16 cellular contexts compared by ENCODE assay signal in genomic region chr1:234168061-234168724, GRCh38.
DNase-seq lines count a peak whose midpoint lies in the region; ATAC-seq and TF ChIP-seq lines count a peak whose summit lies in the region.
"Had no signal": no experiment of that assay in that cellular context is flagged by ENCODE, and none has a peak within 500 bp of the region (broad histone marks: within the 10 kb centered on the region; RNA-seq: fewer than 3 reads in every experiment).

No MANE protein-coding gene starts in this region.

- H3F3A ChIP-seq in smooth muscle cell (ENCODE audit: low read depth) = no peaks in the 10 kb centered on the region

- peaks cover 39% of the 10 kb centered on the region for H3K36me3 Mint-ChIP-seq in activated naive CD8-positive, alpha-beta T cell treated with anti-CD3 and anti-CD28 coated beads, Interleukin-2, amount 10 ng/mL, durations not matched to agents 7 days and 5 days
- no peaks in the 10 kb centered on the region for H3K36me3 Mint-ChIP-seq in activated naive CD8-positive, alpha-beta T cell treated with anti-CD3 and anti-CD28 coated beads, Interleukin-2, amount 50 U/mL, for 24 hours (ENCODE audit: low read depth)
- peaks cover 24% of the 10 kb centered on the region for H3K36me3 Mint-ChIP-seq in activated naive CD4-positive, alpha-beta T cell treated with anti-CD3 and anti-CD28 coated beads, Interleukin-2, amount 10 ng/mL, durations not matched to agents 7 days and 5 days
- H3K36me3 Mint-ChIP-seq: CD4-positive, alpha-beta memory T cell had no signal

- POLR2A ChIA-PET in activated naive CD8-positive, alpha-beta T cell treated with anti-CD3 and anti-CD28 coated beads, Interleukin-2, amount 10 ng/mL, durations not matched to agents 7 days and 5 days (lab: Charles Lee) = no interaction called here

- WGBS in psoas muscle, 3 donors = 52 to 55% (median 52%) methylated on average over 7 of the region's 7 CpGs
- WGBS in smooth muscle cell (ENCODE audit: low lambda C conversion rate) = 96% methylated on average over 7 of the region's 7 CpGs

- TF ChIP-seq CTCF in coronary artery (IDR thresholded peaks at IDR 0.05) (no peak), psoas muscle (IDR thresholded peaks at IDR 0.05) (no peak), smooth muscle cell (IDR thresholded peaks at IDR 0.05; ENCODE audit: borderline replicate concordance, insufficient read depth, poor library complexity, severe bottlenecking) (no peak)

- no peak for ATAC-seq in activated naive CD8-positive, alpha-beta T cell treated with anti-CD3 and anti-CD28 coated beads, Interleukin-2, amount 10 ng/mL, durations not matched to agents 7 days and 5 days (ENCODE audit: low read depth)
- ATAC-seq in activated naive CD8-positive, alpha-beta T cell treated with anti-CD3 and anti-CD28 coated beads, Interleukin-2, amount 50 U/mL, for 24 hours = no peak
- peak; percentile 54 to 94 (median 80) for ATAC-seq in psoas muscle
- ATAC-seq in GM18505 (IDR thresholded peaks at IDR 0.05; ENCODE audit: unreplicated experiment) = no peak

- H3K4me3 Mint-ChIP-seq in activated naive CD8-positive, alpha-beta T cell treated with anti-CD3 and anti-CD28 coated beads, Interleukin-2, amount 10 ng/mL, durations not matched to agents 7 days and 5 days = no peak overlapping the region
- no peak overlapping the region for H3K4me3 Mint-ChIP-seq in activated naive CD8-positive, alpha-beta T cell treated with anti-CD3 and anti-CD28 coated beads, Interleukin-2, amount 50 U/mL, for 24 hours
- no peak overlapping the region for H3K4me3 Mint-ChIP-seq in activated naive CD4-positive, alpha-beta T cell treated with anti-CD3 and anti-CD28 coated beads, Interleukin-2, amount 10 ng/mL, durations not matched to agents 7 days and 5 days
- H3K4me3 Mint-ChIP-seq: B cell; CD4-positive, alpha-beta memory T cell; H9 had no signal

- H3K27me3 ChIP-seq in psoas muscle (ENCODE audit: insufficient read depth in 3 of 3, low read length in 2 of 3) (no peaks in the 10 kb centered on the region), smooth muscle cell (ENCODE audit: low read depth) (peaks cover 13% of the 10 kb centered on the region)

- no peaks in the 10 kb centered on the region for H3K79me2 ChIP-seq in smooth muscle cell (ENCODE audit: low read depth)

- H3K27ac ChIP-seq in KOPT-K1 (ENCODE audit: low read depth, low read length, poor library complexity, severe bottlenecking) (peak overlapping the region; percentile 98), coronary artery (no peak overlapping the region), psoas muscle (no peak overlapping the region), smooth muscle cell (ENCODE audit: low read depth) (no peak overlapping the region)
- H3K27ac ChIP-seq: C4-2B had no signal

- DNase-seq in activated naive CD8-positive, alpha-beta T cell treated with anti-CD3 and anti-CD28 coated beads, Interleukin-2, amount 10 ng/mL, durations not matched to agents 7 days and 5 days = no peak
- DNase-seq in activated naive CD8-positive, alpha-beta T cell treated with anti-CD3 and anti-CD28 coated beads, Interleukin-2, amount 50 U/mL, for 24 hours = no peak
- DNase-seq in coronary artery (ENCODE audit: low spot score) = peak; percentile 35
- peak in 1 of 2 donors; percentile 57 for DNase-seq in psoas muscle
- DNase-seq in activated naive CD4-positive, alpha-beta T cell treated with anti-CD3 and anti-CD28 coated beads, Interleukin-2, amount 10 ng/mL, durations not matched to agents 7 days and 5 days = no peak
- DNase-seq in smooth muscle cell (lab: John Stamatoyannopoulos, UW; ENCODE audit: unreplicated experiment) = no peak
- DNase-seq: CD4-positive, alpha-beta memory T cell; DMS79; EL; GDM1; GOT3; H9 had no signal

- peaks cover 72% of the 10 kb centered on the region for H3K4me1 Mint-ChIP-seq in activated naive CD8-positive, alpha-beta T cell treated with anti-CD3 and anti-CD28 coated beads, Interleukin-2, amount 10 ng/mL, durations not matched to agents 7 days and 5 days
- H3K4me1 Mint-ChIP-seq in activated naive CD8-positive, alpha-beta T cell treated with anti-CD3 and anti-CD28 coated beads, Interleukin-2, amount 50 U/mL, for 24 hours = peaks cover 17% of the 10 kb centered on the region
- H3K4me1 Mint-ChIP-seq in activated naive CD4-positive, alpha-beta T cell treated with anti-CD3 and anti-CD28 coated beads, Interleukin-2, amount 10 ng/mL, durations not matched to agents 7 days and 5 days = peaks cover 73% of the 10 kb centered on the region
- H3K4me1 Mint-ChIP-seq: B cell had no signal

- H3K36me3 ChIP-seq in KOPT-K1 (ENCODE audit: insufficient read depth, low read length) (no peaks in the 10 kb centered on the region), psoas muscle (ENCODE audit: insufficient read depth in 1 of 2, low read depth in 1 of 2) (no peaks in the 10 kb centered on the region), smooth muscle cell (ENCODE audit: low read depth) (no peaks in the 10 kb centered on the region)

- H3K9ac ChIP-seq in smooth muscle cell (ENCODE audit: low read depth) = no peak overlapping the region

- no peak overlapping the region for H3K4me2 ChIP-seq in smooth muscle cell

- no peak for TF ChIP-seq POLR2A in GM18505 (IDR thresholded peaks at IDR 0.05; ENCODE audit: borderline replicate concordance, extremely low read depth, insufficient read depth, insufficient read length)

- peaks cover 2% of the 10 kb centered on the region for H3K27me3 Mint-ChIP-seq in activated naive CD8-positive, alpha-beta T cell treated with anti-CD3 and anti-CD28 coated beads, Interleukin-2, amount 10 ng/mL, durations not matched to agents 7 days and 5 days
- H3K27me3 Mint-ChIP-seq in activated naive CD8-positive, alpha-beta T cell treated with anti-CD3 and anti-CD28 coated beads, Interleukin-2, amount 50 U/mL, for 24 hours = peaks cover 8% of the 10 kb centered on the region
- peaks cover 15% of the 10 kb centered on the region for H3K27me3 Mint-ChIP-seq in activated naive CD4-positive, alpha-beta T cell treated with anti-CD3 and anti-CD28 coated beads, Interleukin-2, amount 10 ng/mL, durations not matched to agents 7 days and 5 days

- H3K27ac Mint-ChIP-seq in activated naive CD8-positive, alpha-beta T cell treated with anti-CD3 and anti-CD28 coated beads, Interleukin-2, amount 10 ng/mL, durations not matched to agents 7 days and 5 days = peak overlapping the region; percentile 93
- H3K27ac Mint-ChIP-seq in activated naive CD8-positive, alpha-beta T cell treated with anti-CD3 and anti-CD28 coated beads, Interleukin-2, amount 50 U/mL, for 24 hours = no peak overlapping the region
- H3K27ac Mint-ChIP-seq in activated naive CD4-positive, alpha-beta T cell treated with anti-CD3 and anti-CD28 coated beads, Interleukin-2, amount 10 ng/mL, durations not matched to agents 7 days and 5 days = no peak overlapping the region
- H3K27ac Mint-ChIP-seq: B cell; CD4-positive, alpha-beta memory T cell had no signal

- CTCF ChIA-PET in activated naive CD4-positive, alpha-beta T cell treated with anti-CD3 and anti-CD28 coated beads, Interleukin-2, amount 10 ng/mL, durations not matched to agents 7 days and 5 days (lab: Charles Lee) = interaction anchor here (1.5 to 7.0 kb wide), 2 partner anchors 21 to 143 kb away, joined by 4 to 41 read pairs; no protein-coding TSS in a partner anchor

- H3K9me3 ChIP-seq in KOPT-K1 (ENCODE audit: insufficient read depth, low read length, poor library complexity, severe bottlenecking) (no peaks in the 10 kb centered on the region), psoas muscle (no peaks in the 10 kb centered on the region), smooth muscle cell (replicated peaks; ENCODE audit: low read depth) (no peaks in the 10 kb centered on the region)

- H4K20me1 ChIP-seq in smooth muscle cell (ENCODE audit: low read depth) = no peaks in the 10 kb centered on the region

- H3K4me1 ChIP-seq in psoas muscle (no peaks in the 10 kb centered on the region), smooth muscle cell (ENCODE audit: low read depth) (no peaks in the 10 kb centered on the region)

- intact Hi-C loops in psoas muscle (cut with DNase I) = loop anchor here in 1 of 2 donors (5.0 kb wide), 1 partner anchor 129 kb away; no protein-coding TSS in a partner anchor

- H3K9me3 Mint-ChIP-seq in activated naive CD8-positive, alpha-beta T cell treated with anti-CD3 and anti-CD28 coated beads, Interleukin-2, amount 10 ng/mL, durations not matched to agents 7 days and 5 days = peaks cover 6% of the 10 kb centered on the region
- H3K9me3 Mint-ChIP-seq in activated naive CD8-positive, alpha-beta T cell treated with anti-CD3 and anti-CD28 coated beads, Interleukin-2, amount 50 U/mL, for 24 hours = no peaks in the 10 kb centered on the region
- H3K9me3 Mint-ChIP-seq in activated naive CD4-positive, alpha-beta T cell treated with anti-CD3 and anti-CD28 coated beads, Interleukin-2, amount 10 ng/mL, durations not matched to agents 7 days and 5 days = peaks cover 14% of the 10 kb centered on the region
- H3K9me3 Mint-ChIP-seq: CD4-positive, alpha-beta memory T cell; H9 had no signal

- H3K4me3 ChIP-seq in coronary artery (no peak overlapping the region), psoas muscle (no peak overlapping the region), smooth muscle cell (no peak overlapping the region)

- no peak overlapping the region for H2AFZ ChIP-seq in smooth muscle cell (ENCODE audit: low read depth)

Comparison
In these comparisons a context has a peak if more than half of its experiments do, and no peak if none do; other contexts are left out.
1. ATAC-seq: peak in psoas muscle (4 of 4); none in activated naive CD8-positive, alpha-beta T cell treated with anti-CD3 and anti-CD28 coated beads, Interleukin-2, amount 10 ng/mL, durations not matched to agents 7 days and 5 days (single experiment), activated naive CD8-positive, alpha-beta T cell treated with anti-CD3 and anti-CD28 coated beads, Interleukin-2, amount 50 U/mL, for 24 hours (single experiment) and GM18505 (single experiment).